ENCODE assay signal across 8 cellular contexts in genomic region chr18:12726774-12727550, GRCh38. TPM values are rescaled to one million over a fixed set of nuclear protein-coding genes. Genes with fewer than 3 reads are reported as not detected.
A peak's percentile ranks its signal among the peaks of the same experiment; 100 is the strongest.
DNase-seq lines count a peak whose midpoint lies in the region; ATAC-seq and TF ChIP-seq lines count a peak whose summit lies in the region.

No MANE protein-coding gene starts in this region.

- H3K4me1 Mint-ChIP-seq in activated CD8-positive, alpha-beta T cell treated with anti-CD3 and anti-CD28 coated beads for 36 hours (ENCODE audit: low read depth), result peaks cover under 1% of the 10 kb centered on the region
- peaks cover 1 to 3% of the 10 kb centered on the region in 2 donors for H3K4me1 Mint-ChIP-seq in effector memory CD8-positive, alpha-beta T cell (ENCODE audit: low read depth in 2 of 2)

- H3K4me2 ChIP-seq in BLaER1 treated with 17β-estradiol and CSF1 and Interleukin-3, amounts not matched to agents 10 nM and 100 nM, result peak overlapping the region; percentile 14 to 70 (median 46); a peak in 20 of 22 replicates

- no peaks in the 10 kb centered on the region for H3K9me3 Mint-ChIP-seq in activated CD8-positive, alpha-beta T cell treated with anti-CD3 and anti-CD28 coated beads for 36 hours
- H3K9me3 Mint-ChIP-seq in effector memory CD8-positive, alpha-beta T cell, result no peaks in the 10 kb centered on the region

- intact Hi-C loops in activated CD8-positive, alpha-beta T cell treated with anti-CD3 and anti-CD28 coated beads for 36 hours (cut with micrococcal nuclease), result loop anchor here (2.0 to 5.0 kb wide), 2 partner anchors 165 to 206 kb away; no protein-coding TSS in a partner anchor

- peak overlapping the region in 4 of 11 experiments; percentile 3 to 43 (median 16); a peak in 4 of 22 replicates for H3K27ac ChIP-seq in BLaER1 treated with 17β-estradiol and CSF1 and Interleukin-3, amounts not matched to agents 10 nM and 100 nM

- POLR2A ChIA-PET in activated CD8-positive, alpha-beta T cell treated with anti-CD3 and anti-CD28 coated beads for 36 hours (lab: Charles Lee), result interaction anchor here (0.7 to 1.0 kb wide), 4 partner anchors 11 to 49 kb away, joined by 3 read pairs; partner anchors contain the start of gene PSMG2

- peak; percentile 96 for TF ChIP-seq CTCF in activated CD8-positive, alpha-beta T cell treated with anti-CD3 and anti-CD28 coated beads for 36 hours (IDR thresholded peaks at IDR 0.05)

- H4K20me1 ChIP-seq in BLaER1 treated with 17β-estradiol and CSF1 and Interleukin-3, amounts not matched to agents 10 nM and 100 nM, result peaks cover 0 to 12% (median 0%) of the 10 kb centered on the region in 11 experiments; a peak in 4 of 22 replicates

- no peak overlapping the region for H3K4me3 ChIP-seq in BLaER1 treated with 17β-estradiol and CSF1 and Interleukin-3, amounts not matched to agents 10 nM and 100 nM

- H3K27me3 ChIP-seq in BLaER1 treated with 17β-estradiol and CSF1 and Interleukin-3, amounts not matched to agents 10 nM and 100 nM, result no peaks in the 10 kb centered on the region

- H3K36me3 ChIP-seq in BLaER1 treated with 17β-estradiol and CSF1 and Interleukin-3, amounts not matched to agents 10 nM and 100 nM, result peaks cover 41 to 82% (median 64%) of the 10 kb centered on the region in 11 experiments

- peak; percentile 86 for ATAC-seq in activated CD8-positive, alpha-beta T cell treated with anti-CD3 and anti-CD28 coated beads for 36 hours
- ATAC-seq in effector memory CD8-positive, alpha-beta T cell (replicated peaks), result peak; percentile 70
- ATAC-seq in HG02973 (IDR thresholded peaks at IDR 0.05; ENCODE audit: unreplicated experiment), result no peak

- no peak overlapping the region for H3K4me3 Mint-ChIP-seq in activated CD8-positive, alpha-beta T cell treated with anti-CD3 and anti-CD28 coated beads for 36 hours
- H3K4me3 Mint-ChIP-seq in effector memory CD8-positive, alpha-beta T cell, result no peak overlapping the region

- peak overlapping the region in 2 of 11 experiments; percentile 17 to 36; a peak in 2 of 22 replicates for H3K9ac ChIP-seq in BLaER1 treated with 17β-estradiol and CSF1 and Interleukin-3, amounts not matched to agents 10 nM and 100 nM

- CTCF ChIA-PET in activated CD8-positive, alpha-beta T cell treated with anti-CD3 and anti-CD28 coated beads for 36 hours (lab: Charles Lee), result interaction anchor here (0.7 to 8.8 kb wide), 38 partner anchors 9 to 453 kb away, joined by 3 to 132 read pairs (median 4); partner anchors contain the start of genes CEP76 and PTPN2

- H3K36me3 Mint-ChIP-seq in activated CD8-positive, alpha-beta T cell treated with anti-CD3 and anti-CD28 coated beads for 36 hours (ENCODE audit: low read depth), result peaks cover 5% of the 10 kb centered on the region
- peaks cover 32% of the 10 kb centered on the region for H3K36me3 Mint-ChIP-seq in effector memory CD8-positive, alpha-beta T cell (ENCODE audit: insufficient read depth)

- H3K27ac Mint-ChIP-seq in activated CD8-positive, alpha-beta T cell treated with anti-CD3 and anti-CD28 coated beads for 36 hours, result no peak overlapping the region
- H3K27ac Mint-ChIP-seq in effector memory CD8-positive, alpha-beta T cell, result peak overlapping the region; percentile 23 to 68

- no peaks in the 10 kb centered on the region for H3K27me3 Mint-ChIP-seq in activated CD8-positive, alpha-beta T cell treated with anti-CD3 and anti-CD28 coated beads for 36 hours
- H3K27me3 Mint-ChIP-seq in effector memory CD8-positive, alpha-beta T cell, result no peaks in the 10 kb centered on the region

- peaks cover 11 to 37% (median 27%) of the 10 kb centered on the region in 11 experiments for H3K9me3 ChIP-seq in BLaER1 treated with 17β-estradiol and CSF1 and Interleukin-3, amounts not matched to agents 10 nM and 100 nM (replicated peaks in 1 of 11)

- H3K4me1 ChIP-seq in BLaER1 treated with 17β-estradiol and CSF1 and Interleukin-3, amounts not matched to agents 10 nM and 100 nM, result peaks cover 11 to 15% (median 13%) of the 10 kb centered on the region in 10 experiments; a peak in 19 of 20 replicates

- peak; percentile 53 for DNase-seq in HCEC 1CT
- peak; percentile 79 for DNase-seq in NCI-H82 (lab: John Stamatoyannopoulos, UW)
- peak; percentile 66 for DNase-seq in activated CD8-positive, alpha-beta T cell treated with anti-CD3 and anti-CD28 coated beads for 36 hours
- peak; percentile 67 to 75 (median 67) for DNase-seq in effector memory CD8-positive, alpha-beta T cell
- peak; percentile 74 for DNase-seq in middle frontal gyrus (ENCODE audit: extremely low spot score, low spot score)
- DNase-seq in stimulated activated naive CD4-positive, alpha-beta T cell treated with Interleukin-2 at 50 U/mL for 16 hours (lab: John Stamatoyannopoulos, UW), result peak; percentile 9

RNA-seq across cellular contexts. Expression of gene PSMG2, which starts 24.1 kb away (rescaled TPM):
- total RNA-seq in activated CD8-positive, alpha-beta T cell treated with anti-CD3 and anti-CD28 coated beads for 36 hours, result 100 to 1,000 TPM; 105 to 113 TPM

RNA-seq across cellular contexts. Expression of gene CEP76, which starts 24.4 kb away (rescaled TPM):
- total RNA-seq in activated CD8-positive, alpha-beta T cell treated with anti-CD3 and anti-CD28 coated beads for 36 hours, result 10 to 100 TPM; 11.9 to 12.5 TPM

Comparison
In these comparisons a context has a peak if more than half of its experiments do, and no peak if none do; other contexts are left out.
1. DNase-seq: peak in every context shown above with its lines; median percentile 79 in NCI-H82; 74 in middle frontal gyrus; 67 in effector memory CD8-positive, alpha-beta T cell; 66 in activated CD8-positive, alpha-beta T cell treated with anti-CD3 and anti-CD28 coated beads for 36 hours; 53 in HCEC 1CT; 9 in stimulated activated naive CD4-positive, alpha-beta T cell treated with Interleukin-2 at 50 U/mL for 16 hours.